Comparison of ENCODE assay signal across 9 cellular contexts in the genomic region with DNA sequence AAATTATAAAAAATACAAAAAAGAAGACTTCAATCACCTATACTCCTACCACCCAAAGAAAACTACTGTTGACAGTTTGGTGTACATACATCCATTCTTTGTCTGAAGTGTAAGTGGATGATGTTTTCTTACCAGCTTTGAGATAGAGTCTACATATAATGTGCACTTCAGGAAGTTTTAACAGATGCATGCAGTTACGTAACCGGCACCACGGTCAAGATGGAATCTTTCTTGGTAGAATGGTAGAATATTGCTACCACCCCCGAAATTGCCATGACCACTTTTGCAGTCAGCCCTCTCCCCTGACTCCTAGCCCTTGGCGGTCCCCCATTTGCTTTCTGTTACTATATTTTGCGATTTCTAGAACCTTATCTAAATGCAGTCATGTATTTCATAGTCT. TPM values are rescaled to one million over a fixed set of nuclear protein-coding genes. Genes with fewer than 3 reads are reported as not detected.
DNase-seq lines count a peak whose midpoint lies in the region; ATAC-seq and TF ChIP-seq lines count a peak whose summit lies in the region.
"Had no signal": no experiment of that assay in that cellular context is flagged by ENCODE, and none has a peak within 500 bp of the region (broad histone marks: within the 10 kb centered on the region; RNA-seq: fewer than 3 reads in every experiment).

No MANE protein-coding gene starts in this region.

- no peaks in the 10 kb centered on the region for H3K9me3 Mint-ChIP-seq in activated CD4-positive, alpha-beta T cell treated with anti-CD3 and anti-CD28 coated beads, Interleukin-2, amount 10 ng/mL, durations not matched to agents 7 days and 5 days

- H3K4me3 ChIP-seq in NT2/D1 (ENCODE audit: insufficient read length, low read depth) (peak overlapping the region; percentile 84), endocrine pancreas (ENCODE audit: control insufficient read depth, insufficient read depth, low read length) (peak overlapping the region; percentile 94), gastrocnemius medialis (peak overlapping the region; percentile 69 to 92 (median 81))

- DNase-seq in activated CD4-positive, alpha-beta T cell treated with anti-CD3 and anti-CD28 coated beads, Interleukin-2, amount 10 ng/mL, durations not matched to agents 7 days and 5 days, result no peak
- DNase-seq in activated CD4-positive, alpha-beta T cell treated with anti-CD3 and anti-CD28 coated beads, Interleukin-2, amount 50 U/mL, for 1 hour, result no peak
- no peak for DNase-seq in NT2/D1 (ENCODE audit: low read depth, low spot score)
- no peak for DNase-seq in gastrocnemius medialis
- no peak for DNase-seq in SKM-1 treated with dmso at 0.1 percent for 144 hours (lab: John Stamatoyannopoulos, UW; ENCODE audit: unreplicated experiment)
- DNase-seq in NCI-H1436 treated with DMSO at 0.1 percent for 48 hours (lab: John Stamatoyannopoulos, UW), result no peak

- H3K36me3 ChIP-seq in NT2/D1 (ENCODE audit: insufficient read depth, insufficient read length, low read length) (peaks cover 37% of the 10 kb centered on the region), endocrine pancreas (ENCODE audit: control insufficient read depth, insufficient read depth, low read length) (peaks cover 3% of the 10 kb centered on the region), gastrocnemius medialis (peaks cover 0 to 10% of the 10 kb centered on the region in 2 donors)

- peak overlapping the region; percentile 88 for H3K27ac Mint-ChIP-seq in activated CD4-positive, alpha-beta T cell treated with anti-CD3 and anti-CD28 coated beads, Interleukin-2, amount 10 ng/mL, durations not matched to agents 7 days and 5 days

- in situ Hi-C loops in gastrocnemius medialis (cut with MboI; ENCODE audit: low sequenced_read_pairs in 4 of 4), result loop anchor here in 1 of 4 donors (10.0 kb wide), 1 partner anchor 84 kb away; the partner anchor contains the start of gene LAMP1

- no peak for TF ChIP-seq POLR2A in gastrocnemius medialis (IDR thresholded peaks at IDR 0.05)

- intact Hi-C loops in gastrocnemius medialis (cut with DNase I; ENCODE audit: low total_unique reads), result loop anchor here (2.0 kb wide), 1 partner anchor 280 kb away; the partner anchor contains the start of gene DCUN1D2

- CTCF ChIA-PET in activated CD4-positive, alpha-beta T cell treated with anti-CD3 and anti-CD28 coated beads, Interleukin-2, amount 10 ng/mL, durations not matched to agents 7 days and 5 days (lab: Charles Lee), result no interaction called here

- TF ChIP-seq CTCF in gastrocnemius medialis (IDR thresholded peaks at IDR 0.05 in 4 of 5, conservative IDR thresholded peaks at IDR 0.05 in 1 of 5), result no peak

- H3K4me1 ChIP-seq in NT2/D1 (ENCODE audit: insufficient read depth, insufficient read length) (peaks cover 5% of the 10 kb centered on the region), endocrine pancreas (ENCODE audit: control insufficient read depth, insufficient read depth, low read length) (peaks cover 25% of the 10 kb centered on the region), gastrocnemius medialis (peaks cover 77% of the 10 kb centered on the region in 2 donors)

- ATAC-seq in gastrocnemius medialis (no peak), HG03460 (IDR thresholded peaks at IDR 0.05; ENCODE audit: unreplicated experiment) (no peak)

- POLR2A ChIA-PET in activated CD4-positive, alpha-beta T cell treated with anti-CD3 and anti-CD28 coated beads, Interleukin-2, amount 10 ng/mL, durations not matched to agents 7 days and 5 days (lab: Charles Lee), result no interaction called here

- H3K27me3 ChIP-seq in NT2/D1 (ENCODE audit: insufficient read depth, insufficient read length), result no peaks in the 10 kb centered on the region
- H3K27me3 ChIP-seq in endocrine pancreas (ENCODE audit: control insufficient read depth, insufficient read depth, low read length), result no peaks in the 10 kb centered on the region
- no peaks in the 10 kb centered on the region for H3K27me3 ChIP-seq in gastrocnemius medialis

- peak overlapping the region; percentile 83 for H3K4me3 Mint-ChIP-seq in activated CD4-positive, alpha-beta T cell treated with anti-CD3 and anti-CD28 coated beads, Interleukin-2, amount 10 ng/mL, durations not matched to agents 7 days and 5 days

- H3K27me3 Mint-ChIP-seq in activated CD4-positive, alpha-beta T cell treated with anti-CD3 and anti-CD28 coated beads, Interleukin-2, amount 10 ng/mL, durations not matched to agents 7 days and 5 days, result no peaks in the 10 kb centered on the region

- peaks cover 57% of the 10 kb centered on the region for H3K4me1 Mint-ChIP-seq in activated CD4-positive, alpha-beta T cell treated with anti-CD3 and anti-CD28 coated beads, Interleukin-2, amount 10 ng/mL, durations not matched to agents 7 days and 5 days

- no peaks in the 10 kb centered on the region for H3K9me3 ChIP-seq in NT2/D1 (ENCODE audit: insufficient read depth, low read length)
- no peaks in the 10 kb centered on the region for H3K9me3 ChIP-seq in endocrine pancreas (ENCODE audit: control insufficient read depth, low read length)
- H3K9me3 ChIP-seq in gastrocnemius medialis, result no peaks in the 10 kb centered on the region

- peaks cover 39% of the 10 kb centered on the region for H3K36me3 Mint-ChIP-seq in activated CD4-positive, alpha-beta T cell treated with anti-CD3 and anti-CD28 coated beads, Interleukin-2, amount 10 ng/mL, durations not matched to agents 7 days and 5 days (ENCODE audit: low read depth)

- H3K27ac ChIP-seq in gastrocnemius medialis, result peak overlapping the region; percentile 94 to 100 (median 100)

- peak overlapping the region; percentile 2 for H3K9ac ChIP-seq in NT2/D1 (ENCODE audit: insufficient read length, low read depth)
- H3K9ac ChIP-seq in endocrine pancreas (ENCODE audit: control insufficient read depth, insufficient read depth, low read length), result no peak overlapping the region

RNA-seq across cellular contexts. Expression of gene CUL4A, which starts 1.4 kb away (rescaled TPM):
- 10 to 100 TPM; 81.2 to 84.6 TPM for total RNA-seq in activated CD4-positive, alpha-beta T cell treated with anti-CD3 and anti-CD28 coated beads, Interleukin-2, amount 10 ng/mL, durations not matched to agents 7 days and 5 days
- 100 to 1,000 TPM; 232 to 319 (median 234) TPM for total RNA-seq in gastrocnemius medialis

RNA-seq across cellular contexts. Expression of gene PCID2, which starts 2.4 kb away (rescaled TPM):
- total RNA-seq in activated CD4-positive, alpha-beta T cell treated with anti-CD3 and anti-CD28 coated beads, Interleukin-2, amount 10 ng/mL, durations not matched to agents 7 days and 5 days, result 10 to 100 TPM; 65.5 to 69.8 TPM
- total RNA-seq in gastrocnemius medialis, result 10 to 100 TPM; 26.4 to 45.6 (median 28.0) TPM

RNA-seq across cellular contexts. Expression of gene PROZ, which starts 52.4 kb away (rescaled TPM):
- under 1 TPM in 1 of 2 experiments, not detected in 1; 0.19 TPM for total RNA-seq in activated CD4-positive, alpha-beta T cell treated with anti-CD3 and anti-CD28 coated beads, Interleukin-2, amount 10 ng/mL, durations not matched to agents 7 days and 5 days
- total RNA-seq in gastrocnemius medialis, result not detected
- total RNA-seq: T-helper 1 cell treated with Interleukin-12 subunit alpha and Interleukin-12 subunit beta and Interleukin-4 antibody, amounts not matched to agents 30 ng/mL and 1 ng/mL, for 36 hours had no signal
